Comparison of ENCODE assay signal across 8 cellular contexts in genomic region chr15:71114887-71115566, GRCh38. TPM values are rescaled to one million over a fixed set of nuclear protein-coding genes. Genes with fewer than 3 reads are reported as not detected.
DNase-seq lines count a peak whose midpoint lies in the region; ATAC-seq and TF ChIP-seq lines count a peak whose summit lies in the region.

THSD4 (plus strand) TSS chr15:71115471.

- H3K9me3 ChIP-seq in esophagus squamous epithelium, result no peaks in the 10 kb centered on the region
- H3K9me3 ChIP-seq in naive thymus-derived CD4-positive, alpha-beta T cell (ENCODE audit: control insufficient read depth in 2 of 3, low read length in 3 of 3), result no peaks in the 10 kb centered on the region

- no peaks in the 10 kb centered on the region for H3K36me3 Mint-ChIP-seq in naive thymus-derived CD4-positive, alpha-beta T cell

- H3K27ac ChIP-seq in esophagus squamous epithelium, result peak within 1 kb of the TSS; percentile 78 to 86 (median 80)
- no peak within 1 kb of the TSS for H3K27ac ChIP-seq in naive thymus-derived CD4-positive, alpha-beta T cell (ENCODE audit: low read depth, low read length)

- H3K27ac Mint-ChIP-seq in naive thymus-derived CD4-positive, alpha-beta T cell, result no peak within 1 kb of the TSS
- H3K27ac Mint-ChIP-seq in stimulated activated naive CD8-positive, alpha-beta T cell treated with anti-CD3 and anti-CD28 coated beads, Interleukin-15, amount 100 ng/mL, for 72 hours, result no peak within 1 kb of the TSS

- H3K27me3 ChIP-seq in esophagus squamous epithelium, result peaks cover 0 to 18% (median 0%) of the 10 kb centered on the region in 4 donors
- H3K27me3 ChIP-seq in naive thymus-derived CD4-positive, alpha-beta T cell (ENCODE audit: control insufficient read depth in 2 of 2, insufficient read depth in 2 of 2, low read length in 2 of 2), result peaks cover 3% of the 10 kb centered on the region in 2 donors

- 26 to 34% methylated on average over 12 to 22 of the region's 52 CpGs for WGBS in esophagus squamous epithelium, 2 donors

- peaks cover 6 to 10% (median 7%) of the 10 kb centered on the region in 7 donors for H3K4me1 Mint-ChIP-seq in naive thymus-derived CD4-positive, alpha-beta T cell
- peaks cover 14% of the 10 kb centered on the region for H3K4me1 Mint-ChIP-seq in stimulated activated naive CD8-positive, alpha-beta T cell treated with anti-CD3 and anti-CD28 coated beads, Interleukin-15, amount 100 ng/mL, for 72 hours

- peak within 1 kb of the TSS; percentile 52 to 81 (median 72) for H3K4me3 Mint-ChIP-seq in naive thymus-derived CD4-positive, alpha-beta T cell
- peak within 1 kb of the TSS; percentile 80 for H3K4me3 Mint-ChIP-seq in stimulated activated naive CD8-positive, alpha-beta T cell treated with anti-CD3 and anti-CD28 coated beads, Interleukin-15, amount 100 ng/mL, for 72 hours

- peaks cover 0 to 45% (median 8%) of the 10 kb centered on the region in 3 donors for H3K4me1 ChIP-seq in esophagus squamous epithelium
- peaks cover 0 to 7% of the 10 kb centered on the region in 2 donors for H3K4me1 ChIP-seq in naive thymus-derived CD4-positive, alpha-beta T cell (ENCODE audit: control insufficient read depth in 2 of 2, insufficient read depth in 2 of 2, low read length in 2 of 2)

- peak within 1 kb of the TSS; percentile 52 to 72 (median 62) for H3K4me3 ChIP-seq in esophagus squamous epithelium
- H3K4me3 ChIP-seq in naive thymus-derived CD4-positive, alpha-beta T cell (ENCODE audit: low read length), result no peak within 1 kb of the TSS

- CTCF ChIA-PET in naive thymus-derived CD4-positive, alpha-beta T cell (lab: Charles Lee), result no interaction called here

- peaks cover 52 to 63% (median 59%) of the 10 kb centered on the region in 5 donors for H3K27me3 Mint-ChIP-seq in naive thymus-derived CD4-positive, alpha-beta T cell
- H3K27me3 Mint-ChIP-seq in stimulated activated naive CD8-positive, alpha-beta T cell treated with anti-CD3 and anti-CD28 coated beads, Interleukin-15, amount 100 ng/mL, for 72 hours, result peaks cover 63% of the 10 kb centered on the region

- peak in 1 of 4 donors; percentile 13 for TF ChIP-seq POLR2A in esophagus squamous epithelium (IDR thresholded peaks at IDR 0.05)

- TF ChIP-seq CTCF in esophagus squamous epithelium (IDR thresholded peaks at IDR 0.05), result peak; percentile 49 to 98 (median 96)

- peak; percentile 69 for ATAC-seq in HG03097 (IDR thresholded peaks at IDR 0.05; ENCODE audit: low FRiP score, unreplicated experiment)
- peak; percentile 75 for ATAC-seq in naive thymus-derived CD4-positive, alpha-beta T cell
- peak; percentile 88 for ATAC-seq in stimulated activated naive CD8-positive, alpha-beta T cell treated with anti-CD3 and anti-CD28 coated beads, Interleukin-15, amount 100 ng/mL, for 72 hours

- POLR2A ChIA-PET in naive thymus-derived CD4-positive, alpha-beta T cell (lab: Charles Lee), result no interaction called here

- intact Hi-C loops in esophagus squamous epithelium (cut with DNase I), result loop anchor here (5.0 kb wide), 1 partner anchor 327 kb away; no protein-coding TSS in a partner anchor
- intact Hi-C loops in naive thymus-derived CD4-positive, alpha-beta T cell (cut with micrococcal nuclease), result loop anchor here (1.0 to 10.0 kb wide), 2 partner anchors 325 to 1040 kb away; no protein-coding TSS in a partner anchor

- no peaks in the 10 kb centered on the region for H3K36me3 ChIP-seq in esophagus squamous epithelium
- no peaks in the 10 kb centered on the region for H3K36me3 ChIP-seq in naive thymus-derived CD4-positive, alpha-beta T cell (ENCODE audit: control insufficient read depth in 2 of 3, insufficient read depth in 3 of 3, low read length in 3 of 3)

- peaks cover 0 to 1% (median 0%) of the 10 kb centered on the region in 11 donors for H3K9me3 Mint-ChIP-seq in naive thymus-derived CD4-positive, alpha-beta T cell
- no peaks in the 10 kb centered on the region for H3K9me3 Mint-ChIP-seq in stimulated activated naive CD8-positive, alpha-beta T cell treated with anti-CD3 and anti-CD28 coated beads, Interleukin-15, amount 100 ng/mL, for 72 hours

- peak; percentile 83 for DNase-seq in SKM-1 treated with dmso at 0.1 percent for 144 hours (lab: John Stamatoyannopoulos, UW; ENCODE audit: unreplicated experiment)
- DNase-seq in SKM-1 (lab: John Stamatoyannopoulos, UW; ENCODE audit: unreplicated experiment), result no peak
- peak; percentile 79 for DNase-seq in NCI-H748 (lab: John Stamatoyannopoulos, UW; ENCODE audit: unreplicated experiment)
- peak; percentile 59 for DNase-seq in activated T-cell treated with anti-CD3 and anti-CD28 coated beads, Interleukin-2, amount 50 U/mL, for 1 hour
- DNase-seq in esophagus squamous epithelium (lab: John Stamatoyannopoulos, UW), result no peak
- peak in 8 of 9 donors; percentile 8 to 76 (median 30) for DNase-seq in naive thymus-derived CD4-positive, alpha-beta T cell
- peak; percentile 72 for DNase-seq in stimulated activated naive CD8-positive, alpha-beta T cell treated with anti-CD3 and anti-CD28 coated beads, Interleukin-15, amount 100 ng/mL, for 72 hours

RNA-seq across cellular contexts. Expression of gene THSD4, which starts in this region (rescaled TPM):
- 100 to 1,000 TPM in 3 of 4 donors, 10 to 100 TPM in 1; 39.4 to 232 (median 127) TPM for total RNA-seq in esophagus squamous epithelium
- total RNA-seq in naive thymus-derived CD4-positive, alpha-beta T cell, result not detected
- not detected for polyA plus RNA-seq in naive thymus-derived CD4-positive, alpha-beta T cell

Comparison
In these comparisons a context has a peak if more than half of its experiments do, and no peak if none do; other contexts are left out.
1. RNA of gene THSD4 (total RNA-seq): 39.4 to 232 TPM in esophagus squamous epithelium; not detected in naive thymus-derived CD4-positive, alpha-beta T cell; every median in the first group is over 10 times any median in the second.
2. DNase-seq: peak in SKM-1 treated with dmso at 0.1 percent for 144 hours (single experiment), NCI-H748 (single experiment), activated T-cell treated with anti-CD3 and anti-CD28 coated beads, Interleukin-2, amount 50 U/mL, for 1 hour (single experiment) and stimulated activated naive CD8-positive, alpha-beta T cell treated with anti-CD3 and anti-CD28 coated beads, Interleukin-15, amount 100 ng/mL, for 72 hours (2 of 2); none in SKM-1 (single experiment) and esophagus squamous epithelium (single experiment).
3. Peak in DNase-seq and ATAC-seq in naive thymus-derived CD4-positive, alpha-beta T cell; RNA of the gene not detected or under 1 TPM.
4. Peak in every context shown above with its lines, with median percentiles within 50 percentile points of each other: ATAC-seq.